Comparison of ENCODE assay signal across 8 cellular contexts in the genomic region with DNA sequence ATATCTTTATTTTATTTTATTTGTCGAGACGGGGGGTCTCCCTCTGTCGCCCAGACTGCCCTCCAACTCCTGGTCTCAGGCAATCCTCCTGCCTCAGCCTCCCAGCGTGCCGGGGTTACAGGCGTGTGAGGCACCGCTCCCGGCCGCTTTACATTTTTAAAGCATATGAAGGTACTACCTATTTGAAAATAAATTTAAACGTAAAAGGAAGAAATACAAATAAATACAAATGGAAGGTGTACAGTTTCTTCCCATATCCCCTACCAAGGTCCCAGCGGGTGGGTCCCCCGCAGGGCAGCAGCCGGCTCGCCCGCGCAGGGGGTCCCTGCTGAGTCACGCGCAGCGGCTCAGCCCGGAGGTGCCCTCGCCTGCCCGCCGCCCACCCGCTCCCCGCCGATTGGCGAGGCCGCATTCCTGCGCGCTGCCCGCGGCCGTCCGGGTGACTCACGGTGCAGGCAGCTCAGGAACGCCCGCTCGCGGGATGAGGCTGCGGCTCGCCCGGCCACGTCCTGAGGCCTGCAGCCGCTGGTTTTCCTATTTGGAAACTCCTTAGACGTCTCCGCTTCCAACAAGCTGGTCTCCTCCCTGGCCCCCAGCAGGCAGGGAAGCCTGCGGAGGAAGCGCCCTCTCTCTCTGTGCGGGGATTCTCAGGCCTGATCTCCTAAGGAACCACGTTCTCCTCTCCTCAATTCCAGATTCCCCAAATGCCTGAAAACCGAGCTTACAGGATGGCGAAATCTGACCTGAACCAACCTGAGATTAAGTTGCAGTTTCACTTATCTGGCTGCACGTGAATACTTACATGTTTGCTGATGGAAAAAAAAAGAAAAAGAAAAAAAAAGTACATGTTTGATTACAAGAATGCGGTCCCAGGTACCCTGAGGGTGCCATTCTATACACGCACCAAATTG. TPM values are rescaled to one million over a fixed set of nuclear protein-coding genes. Genes with fewer than 3 reads are reported as not detected.
DNase-seq lines count a peak whose midpoint lies in the region; ATAC-seq and TF ChIP-seq lines count a peak whose summit lies in the region.

No MANE protein-coding gene starts in this region.

- H3K4me3 ChIP-seq in GM23248 = peak overlapping the region; percentile 60
- peak overlapping the region; percentile 4 for H3K4me3 ChIP-seq in RWPE2 (ENCODE audit: severe bottlenecking)
- peak overlapping the region; percentile 14 for H3K4me3 ChIP-seq in colonic mucosa

- peak overlapping the region; percentile 82 for H3K9ac ChIP-seq in GM23248
- peak overlapping the region; percentile 28 to 52 for H3K9ac ChIP-seq in colonic mucosa (ENCODE audit: low read depth in 2 of 2, low read length in 2 of 2)

- H3K27ac ChIP-seq in GM23248 (peak overlapping the region; percentile 95), RWPE2 (ENCODE audit: poor library complexity, severe bottlenecking) (peak overlapping the region; percentile 98), colonic mucosa (peak overlapping the region; percentile 27), layer of hippocampus (ENCODE audit: low read depth, low read length) (peak overlapping the region; percentile 65)

- in situ Hi-C loops in GM23248 (cut with MboI) = no loop called here

- peaks cover 56% of the 10 kb centered on the region for H3K4me1 ChIP-seq in GM23248 (ENCODE audit: insufficient read depth)
- H3K4me1 ChIP-seq in RWPE2 (ENCODE audit: insufficient read depth, poor library complexity, severe bottlenecking) = peaks cover 24% of the 10 kb centered on the region
- peaks cover 6% of the 10 kb centered on the region for H3K4me1 ChIP-seq in colonic mucosa

- H3K27me3 ChIP-seq in GM23248 (replicated peaks; ENCODE audit: insufficient read depth) (no peaks in the 10 kb centered on the region), RWPE2 (ENCODE audit: insufficient read depth, poor library complexity, severe bottlenecking) (no peaks in the 10 kb centered on the region), colonic mucosa (no peaks in the 10 kb centered on the region), layer of hippocampus (ENCODE audit: control insufficient read depth, insufficient read depth, low read length) (peaks cover 2% of the 10 kb centered on the region)

- H2AFZ ChIP-seq in GM23248 = peak overlapping the region; percentile 71

- H3K36me3 ChIP-seq in GM23248 (ENCODE audit: low read depth) (no peaks in the 10 kb centered on the region), RWPE2 (ENCODE audit: low read depth) (no peaks in the 10 kb centered on the region), colonic mucosa (no peaks in the 10 kb centered on the region)

- no peaks in the 10 kb centered on the region for H3K9me3 ChIP-seq in GM23248 (ENCODE audit: low read depth)
- H3K9me3 ChIP-seq in RWPE2 (ENCODE audit: severe bottlenecking) = no peaks in the 10 kb centered on the region
- no peaks in the 10 kb centered on the region for H3K9me3 ChIP-seq in colonic mucosa

- H3F3A ChIP-seq in GM23248 (ENCODE audit: insufficient read depth) = peaks cover 33% of the 10 kb centered on the region

- H3K4me2 ChIP-seq in GM23248 (ENCODE audit: unreplicated experiment) = peak overlapping the region; percentile 74

- TF ChIP-seq CTCF in RWPE2 (IDR thresholded peaks at IDR 0.05; ENCODE audit: poor library complexity, severe bottlenecking) = peak; percentile 18
- TF ChIP-seq CTCF in colonic mucosa (IDR thresholded peaks at IDR 0.05) = no peak

- DNase-seq in GM23248 (peak; percentile 98), RWPE2 (ENCODE audit: low spot score) (peak; percentile 98), colonic mucosa (peak; percentile 71), SHP77 treated with DMSO at 0.1 percent for 48 hours (lab: John Stamatoyannopoulos, UW) (no peak)
- DNase-seq in stimulated activated CD4-positive, alpha-beta T cell treated with anti-CD3 and anti-CD28 coated beads, Interleukin-15, amount 100 ng/mL, for 24 hours = peak; percentile 74

- intact Hi-C loops in colonic mucosa (cut with DNase I) = no loop called here

- no peaks in the 10 kb centered on the region for H3K9me2 ChIP-seq in GM23248 (ENCODE audit: insufficient read depth)

- H4K20me1 ChIP-seq in GM23248 (ENCODE audit: insufficient read depth) = no peaks in the 10 kb centered on the region

- 13% methylated on average over 46 to 55 of the region's 55 CpGs for WGBS in GM23248 (ENCODE audit: low coverage in 1 of 2, low lambda C conversion rate in 2 of 2, missing lambda C conversion rate in 2 of 2), 2 experiments

- ATAC-seq in RWPE2 (ENCODE audit: low read depth) (peak; percentile 94), GM19351 (IDR thresholded peaks at IDR 0.05; ENCODE audit: unreplicated experiment) (no peak), GM21515 (IDR thresholded peaks at IDR 0.05; ENCODE audit: unreplicated experiment) (no peak)

- no peaks in the 10 kb centered on the region for H3K79me2 ChIP-seq in GM23248 (ENCODE audit: insufficient read depth)

RNA-seq across cellular contexts. Expression of gene MAP3K14, which starts 54.8 kb away (rescaled TPM):
- 3.0 and 4.2 TPM in 2 replicates for total RNA-seq in GM23248 (2014; rRNA removed; shearing (Covaris generic))
- polyA plus RNA-seq in GM23248 (2016; fragmentation: Nextera tagmentation; extraction: Ambion mirVana) = 2.7 and 3.4 TPM in 2 replicates
- 10 to 100 TPM; 11.1 to 15.0 TPM for total RNA-seq in colonic mucosa

Comparison
In these comparisons a context has a peak if more than half of its experiments do, and no peak if none do; other contexts are left out.
1. H3K27ac ChIP-seq: peak in every context shown above with its lines; median percentile 98 in RWPE2; 95 in GM23248; 65 in layer of hippocampus; 27 in colonic mucosa.
2. H3K4me3 ChIP-seq: peak in every context shown above with its lines; median percentile 60 in GM23248; 14 in colonic mucosa; 4 in RWPE2.